Comparison of ENCODE assay signal across 8 cellular contexts in the genomic region with DNA sequence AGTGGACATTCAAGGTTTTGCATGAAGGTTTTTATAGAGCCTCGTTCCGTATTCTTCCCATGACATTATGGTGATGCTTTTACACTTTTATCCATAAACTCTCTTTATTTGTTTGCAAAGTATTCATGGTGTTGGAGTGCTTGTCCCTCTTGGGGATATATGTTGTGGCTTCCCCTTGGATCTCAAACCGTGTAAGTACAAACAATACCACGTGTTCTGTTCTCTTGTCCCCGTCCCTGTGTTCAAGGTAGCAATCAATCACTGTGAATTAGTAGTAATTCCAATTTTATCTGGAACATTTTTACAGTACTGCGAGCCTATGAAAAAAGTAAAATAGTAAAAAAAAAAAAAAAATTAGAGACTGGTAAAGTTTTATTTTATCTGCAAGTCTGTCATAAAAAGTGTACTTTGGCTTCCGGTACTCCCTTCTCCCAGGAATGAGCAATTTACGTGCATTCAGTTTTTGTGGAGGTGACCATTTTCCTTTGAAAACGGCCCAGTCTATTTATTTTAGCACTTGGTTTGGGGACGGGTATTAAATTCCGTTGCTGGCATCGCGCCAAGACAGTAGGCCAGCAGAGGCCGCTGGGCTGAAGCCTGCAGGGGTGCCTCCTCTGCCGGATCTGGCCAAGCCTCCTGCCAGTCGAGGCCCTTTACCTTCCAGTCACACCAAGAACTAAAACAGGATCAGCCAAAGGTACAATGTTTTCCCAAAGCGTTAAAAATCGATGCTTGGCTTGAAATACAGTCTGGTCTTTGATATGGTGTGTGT.
DNase-seq lines count a peak whose midpoint lies in the region; ATAC-seq and TF ChIP-seq lines count a peak whose summit lies in the region.

No MANE protein-coding gene starts in this region.

- CTCF ChIA-PET in MCF 10A (lab: Yijun Ruan, JAX): interaction anchor here (1.2 kb wide), 1 partner anchor 26 kb away, joined by 5 read pairs; no protein-coding TSS in a partner anchor

- H3K4me3 Mint-ChIP-seq in MCF 10A (ENCODE audit: unreplicated experiment): no peak overlapping the region

- H3K4me1 ChIP-seq in MM.1S (ENCODE audit: low read length): no peaks in the 10 kb centered on the region

- no peaks in the 10 kb centered on the region for H3K79me2 ChIP-seq in MM.1S (ENCODE audit: low read length)

- no peak overlapping the region for H3K4me3 ChIP-seq in MM.1S (ENCODE audit: low read length)

- intact Hi-C loops in MCF 10A (cut with micrococcal nuclease): loop anchor here (1.0 kb wide), 1 partner anchor 27 kb away; no protein-coding TSS in a partner anchor

- H3K36me3 ChIP-seq in MM.1S (replicated peaks; ENCODE audit: insufficient read depth, low read length): no peaks in the 10 kb centered on the region

- H3K9me3 Mint-ChIP-seq in MCF 10A (ENCODE audit: unreplicated experiment): no peaks in the 10 kb centered on the region

- H3K27me3 Mint-ChIP-seq in MCF 10A (ENCODE audit: insufficient read depth, unreplicated experiment): no peaks in the 10 kb centered on the region

- no peak overlapping the region for H3K27ac ChIP-seq in MM.1S (ENCODE audit: low read length)

- BruUV-seq in MCF 10A (replicated peaks; lab: Mats Ljungman, UMichigan): no TSS peak

- peak overlapping the region; percentile 35; the same call in 1 of the 2 replicates for H2AFZ ChIP-seq in MM.1S (ENCODE audit: low read length)

- no peak overlapping the region for H3K9ac ChIP-seq in MM.1S (ENCODE audit: low read length)

- no peaks in the 10 kb centered on the region for H3K9me3 ChIP-seq in MM.1S (replicated peaks; ENCODE audit: insufficient read depth, low read length)

- TF ChIP-seq CTCF in MM.1S (IDR thresholded peaks at IDR 0.05; ENCODE audit: low read length) (peak; percentile 34), MCF 10A (IDR thresholded peaks at IDR 0.05; ENCODE audit: unreplicated experiment) (peak; percentile 13)

- H3K27ac Mint-ChIP-seq in MCF 10A (ENCODE audit: low read depth, unreplicated experiment): no peak overlapping the region

- H3K4me1 Mint-ChIP-seq in MCF 10A (ENCODE audit: insufficient read depth, unreplicated experiment): peaks cover 7% of the 10 kb centered on the region

- no peaks in the 10 kb centered on the region for H4K20me1 ChIP-seq in MM.1S (ENCODE audit: insufficient read depth, low read length)

- no peaks in the 10 kb centered on the region for H3K9me2 ChIP-seq in MM.1S (replicated peaks; ENCODE audit: insufficient read depth, low read length)

- H3K36me3 Mint-ChIP-seq in MCF 10A (ENCODE audit: insufficient read depth, unreplicated experiment): no peaks in the 10 kb centered on the region

- H3K4me2 ChIP-seq in MM.1S (ENCODE audit: low read depth, low read length): peak overlapping the region; percentile 44

- POLR2A ChIA-PET in MCF 10A (lab: Yijun Ruan, JAX): no interaction called here

- H3F3A ChIP-seq in MM.1S (ENCODE audit: insufficient read depth, low read length): no peaks in the 10 kb centered on the region

- DNase-seq in GM03348 (ENCODE audit: low spot score) (peak; percentile 80), MM.1S (peak; percentile 65), MCF 10A (ENCODE audit: unreplicated experiment) (peak; percentile 74), iPS DF 19.7 (ENCODE audit: low read depth, low spot score) (peak; percentile 20), putamen (ENCODE audit: low spot score) (peak; percentile 87), cortex of kidney (lab: John Stamatoyannopoulos, UW) (no peak)

- H3K27me3 ChIP-seq in MM.1S (replicated peaks; ENCODE audit: insufficient read depth, low read length): no peaks in the 10 kb centered on the region

- ATAC-seq in SK-N-SH treated with all-trans-retinoic acid at 6 μM for 48 hours: peak; percentile 87
- no peak for ATAC-seq in GM21447 (IDR thresholded peaks at IDR 0.05; ENCODE audit: unreplicated experiment)

TF ChIP-seq in SK-N-SH treated with all-trans-retinoic acid at 6 μM for 48 hours, 23 proteins besides CTCF, POLR2A, EP300 and RAD21:
- TF ChIP-seq ESRRG (CRISPR knock-in tag; IDR thresholded peaks at IDR 0.05) (no peak), ARNTL (CRISPR knock-in tag; IDR thresholded peaks at IDR 0.05; ENCODE audit: borderline replicate concordance, low read depth) (no peak), TOX (CRISPR knock-in tag; IDR thresholded peaks at IDR 0.05; ENCODE audit: borderline replicate concordance) (no peak), CSDC2 (CRISPR knock-in tag; IDR thresholded peaks at IDR 0.05) (no peak), RARB (CRISPR knock-in tag; IDR thresholded peaks at IDR 0.05) (no peak), TSHZ2 (CRISPR knock-in tag; IDR thresholded peaks at IDR 0.05) (no peak)
- TF ChIP-seq, protein P1, sequence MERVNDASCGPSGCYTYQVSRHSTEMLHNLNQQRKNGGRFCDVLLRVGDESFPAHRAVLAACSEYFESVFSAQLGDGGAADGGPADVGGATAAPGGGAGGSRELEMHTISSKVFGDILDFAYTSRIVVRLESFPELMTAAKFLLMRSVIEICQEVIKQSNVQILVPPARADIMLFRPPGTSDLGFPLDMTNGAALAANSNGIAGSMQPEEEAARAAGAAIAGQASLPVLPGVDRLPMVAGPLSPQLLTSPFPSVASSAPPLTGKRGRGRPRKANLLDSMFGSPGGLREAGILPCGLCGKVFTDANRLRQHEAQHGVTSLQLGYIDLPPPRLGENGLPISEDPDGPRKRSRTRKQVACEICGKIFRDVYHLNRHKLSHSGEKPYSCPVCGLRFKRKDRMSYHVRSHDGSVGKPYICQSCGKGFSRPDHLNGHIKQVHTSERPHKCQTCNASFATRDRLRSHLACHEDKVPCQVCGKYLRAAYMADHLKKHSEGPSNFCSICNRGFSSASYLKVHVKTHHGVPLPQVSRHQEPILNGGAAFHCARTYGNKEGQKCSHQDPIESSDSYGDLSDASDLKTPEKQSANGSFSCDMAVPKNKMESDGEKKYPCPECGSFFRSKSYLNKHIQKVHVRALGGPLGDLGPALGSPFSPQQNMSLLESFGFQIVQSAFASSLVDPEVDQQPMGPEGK (CRISPR knock-in tag; IDR thresholded peaks at IDR 0.05; ENCODE audit: borderline replicate concordance): no peak
